In genomic region chr6:124996411-124996810, GRCh38 we compare ENCODE assay signal across 21 cellular contexts. TPM values are rescaled to one million over a fixed set of nuclear protein-coding genes. Genes with fewer than 3 reads are reported as not detected.
DNase-seq lines count a peak whose midpoint lies in the region; ATAC-seq, FAIRE-seq and TF ChIP-seq lines count a peak whose summit lies in the region.
"Had no signal": no experiment of that assay in that cellular context is flagged by ENCODE, and none has a peak within 500 bp of the region (broad histone marks: within the 10 kb centered on the region; RNA-seq: fewer than 3 reads in every experiment).

No MANE protein-coding gene starts in this region.

- peaks cover 18% of the 10 kb centered on the region for H3K36me3 Mint-ChIP-seq in nephron progenitor cell (ENCODE audit: low read depth)
- H3K36me3 Mint-ChIP-seq: CD4-positive, alpha-beta memory T cell had no signal

- H3K4me1 ChIP-seq in right lobe of liver (peaks cover 0 to 21% (median 3%) of the 10 kb centered on the region in 4 donors), HepG2 (ENCODE audit: insufficient read depth, low read length) (no peaks in the 10 kb centered on the region), parathyroid adenoma (peaks cover 34% of the 10 kb centered on the region), HAP-1 (peaks cover 5% of the 10 kb centered on the region)
- H3K4me1 ChIP-seq: BLaER1 had no signal

- intact Hi-C loops in right lobe of liver (cut with DNase I) (no loop called here), HepG2 (cut with micrococcal nuclease; ENCODE audit: unreplicated experiment) (no loop called here), left colon (cut with DNase I, micrococcal nuclease) (no loop called here)

- H3K9me3 ChIP-seq in right lobe of liver (no peaks in the 10 kb centered on the region), HepG2 (ENCODE audit: low read length) (no peaks in the 10 kb centered on the region), parathyroid adenoma (ENCODE audit: control insufficient read depth, low read length) (no peaks in the 10 kb centered on the region), HAP-1 (no peaks in the 10 kb centered on the region)
- H3K9me3 ChIP-seq: BLaER1 had no signal

- no peak overlapping the region for H3K27ac Mint-ChIP-seq in nephron progenitor cell
- H3K27ac Mint-ChIP-seq: CD14-positive monocyte; CD4-positive, alpha-beta memory T cell; GM23338 had no signal

- CTCF ChIA-PET in HepG2 (lab: Yijun Ruan, JAX; ENCODE audit: low intra/inter-chr PET ratio, low total read pairs): no interaction called here

- peak overlapping the region; percentile 28 to 66 (median 54) for H3K27ac ChIP-seq in right lobe of liver
- H3K27ac ChIP-seq in HepG2 (ENCODE audit: extremely low read length, insufficient read depth, low read length): no peak overlapping the region
- peak overlapping the region; percentile 81 for H3K27ac ChIP-seq in parathyroid adenoma
- H3K27ac ChIP-seq: BLaER1 had no signal

- H4K20me1 ChIP-seq in HepG2 (ENCODE audit: insufficient read depth, low read length): no peaks in the 10 kb centered on the region
- H4K20me1 ChIP-seq: BLaER1 had no signal

- DNase-seq in right lobe of liver: no peak
- DNase-seq in HepG2 (ENCODE audit: low spot score): no peak
- DNase-seq in NCI-H69 (lab: John Stamatoyannopoulos, UW): peak; percentile 18
- no peak for DNase-seq in left colon
- no peak for DNase-seq in mucosa of gallbladder (ENCODE audit: low spot score)
- DNase-seq in HAP-1 (ENCODE audit: low spot score in 2 of 2): no peak
- DNase-seq in nephron progenitor cell: no peak
- DNase-seq: AML-193; CD4-positive, alpha-beta memory T cell; DMS153; DMS79; GDM1 had no signal

- H3K9ac ChIP-seq in HepG2 (ENCODE audit: insufficient read depth, low read depth, low read length): no peak overlapping the region
- H3K9ac ChIP-seq in parathyroid adenoma: no peak overlapping the region
- H3K9ac ChIP-seq: BLaER1 had no signal

- H3K9me3 Mint-ChIP-seq in nephron progenitor cell: no peaks in the 10 kb centered on the region
- H3K9me3 Mint-ChIP-seq: CD14-positive monocyte; CD4-positive, alpha-beta memory T cell; GM23338 had no signal

- BruUV-seq in HepG2 (replicated peaks; lab: Mats Ljungman, UMichigan): no TSS peak

- no peak overlapping the region for H3K4me3 ChIP-seq in right lobe of liver
- no peak overlapping the region for H3K4me3 ChIP-seq in HepG2 (replicated peaks in 1 of 3; ENCODE audit: insufficient read depth in 1 of 3, low read depth in 2 of 3, low read length in 3 of 3)
- H3K4me3 ChIP-seq in parathyroid adenoma (ENCODE audit: low read depth, low read length): no peak overlapping the region
- no peak overlapping the region for H3K4me3 ChIP-seq in HAP-1
- H3K4me3 ChIP-seq: BLaER1, GM23338 had no signal

- POLR2A ChIA-PET in HepG2 (lab: Yijun Ruan, JAX): no interaction called here

- TF ChIP-seq POLR2A in right lobe of liver (IDR thresholded peaks at IDR 0.05) (no peak), HepG2 (IDR thresholded peaks at IDR 0.05; ENCODE audit: insufficient read depth in 1 of 2, low read depth in 2 of 2, low read length in 2 of 2) (no peak)

- peaks cover 2% of the 10 kb centered on the region for H3K27me3 Mint-ChIP-seq in nephron progenitor cell (ENCODE audit: low read depth, poor library complexity)

- TF ChIP-seq CTCF in right lobe of liver (IDR thresholded peaks at IDR 0.05): no peak
- TF ChIP-seq CTCF in HepG2 (CRISPR knock-in tag; IDR thresholded peaks at IDR 0.05): no peak
- no peak for TF ChIP-seq CTCF in parathyroid adenoma (IDR thresholded peaks at IDR 0.05)
- TF ChIP-seq CTCF in nephron progenitor cell (IDR thresholded peaks at IDR 0.05): no peak

- H3K4me1 Mint-ChIP-seq in nephron progenitor cell: peaks cover 50% of the 10 kb centered on the region
- H3K4me1 Mint-ChIP-seq: CD4-positive, alpha-beta memory T cell had no signal

- H3K36me3 ChIP-seq in right lobe of liver: no peaks in the 10 kb centered on the region
- H3K36me3 ChIP-seq in HepG2 (replicated peaks in 1 of 2; ENCODE audit: control insufficient read depth in 1 of 2, insufficient read depth in 2 of 2, low read length in 2 of 2): no peaks in the 10 kb centered on the region
- no peaks in the 10 kb centered on the region for H3K36me3 ChIP-seq in parathyroid adenoma (ENCODE audit: control insufficient read depth, insufficient read depth, low read length)
- H3K36me3 ChIP-seq in HAP-1 (replicated peaks): no peaks in the 10 kb centered on the region
- H3K36me3 ChIP-seq: BLaER1 had no signal

- no peak overlapping the region for H3K4me3 Mint-ChIP-seq in nephron progenitor cell
- H3K4me3 Mint-ChIP-seq: CD14-positive monocyte; CD4-positive, alpha-beta memory T cell; GM23338 had no signal

- FAIRE-seq in HepG2 (lab: Jason Lieb, UNC): no peak
- FAIRE-seq: GM12892, GM18507, H54 had no signal

- no peak for TF ChIP-seq RAD21 in HepG2 (CRISPR knock-in tag; IDR thresholded peaks at IDR 0.05)

- in situ Hi-C loops in HepG2 (cut with HindIII; ENCODE audit: extremely low pct_ligation_motif_present, low pct_unique_long_range_greater_than_20kb) (no loop called here), HAP-1 (cut with MboI; ENCODE audit: low sequenced_read_pairs) (no loop called here)

- H2AFZ ChIP-seq in HepG2 (ENCODE audit: low read length): no peak overlapping the region
- no peak overlapping the region for H2AFZ ChIP-seq in parathyroid adenoma
- H2AFZ ChIP-seq: GM23338 had no signal

- H3K27me3 ChIP-seq in right lobe of liver (no peaks in the 10 kb centered on the region), HepG2 (ENCODE audit: control insufficient read depth in 1 of 2, insufficient read depth in 2 of 2, low read length in 2 of 2) (no peaks in the 10 kb centered on the region), parathyroid adenoma (ENCODE audit: control insufficient read depth, insufficient read depth, low read length) (no peaks in the 10 kb centered on the region), HAP-1 (ENCODE audit: low read depth) (no peaks in the 10 kb centered on the region)
- H3K27me3 ChIP-seq: BLaER1 had no signal

- H3K4me2 ChIP-seq in HepG2 (ENCODE audit: low read depth, low read length) (no peak overlapping the region), parathyroid adenoma (ENCODE audit: low read length) (peak overlapping the region; percentile 50)
- H3K4me2 ChIP-seq: BLaER1, GM23338 had no signal

- no peaks in the 10 kb centered on the region for H3K79me2 ChIP-seq in HepG2 (ENCODE audit: insufficient read depth, low read length)
- peaks cover 18% of the 10 kb centered on the region for H3K79me2 ChIP-seq in parathyroid adenoma

- ATAC-seq in right lobe of liver (peak in 3 of 4 donors; percentile 38 to 52 (median 41)), HepG2 (no peak), left colon (peak; percentile 59)
- ATAC-seq: GM23338, HCT116 had no signal

- TF ChIP-seq EP300 in HepG2 (IDR thresholded peaks at IDR 0.05; ENCODE audit: low read depth in 2 of 2, low read length in 2 of 2) (no peak), HepG2 (CRISPR knock-in tag; IDR thresholded peaks at IDR 0.05; ENCODE audit: borderline replicate concordance) (no peak)

TF ChIP-seq in HepG2, 621 proteins besides CTCF, POLR2A, EP300 and RAD21 (continues in another document):
- no peak for TF ChIP-seq PHF21A (CRISPR knock-in tag; IDR thresholded peaks at IDR 0.05)
- TF ChIP-seq MIER3 (CRISPR knock-in tag; IDR thresholded peaks at IDR 0.05; ENCODE audit: borderline replicate concordance): no peak
- no peak for TF ChIP-seq NFYC (CRISPR knock-in tag; IDR thresholded peaks at IDR 0.05)
- no peak for TF ChIP-seq RBAK (CRISPR knock-in tag; IDR thresholded peaks at IDR 0.05)
- no peak for TF ChIP-seq ZNF746 (CRISPR knock-in tag; IDR thresholded peaks at IDR 0.05)

RNA-seq across cellular contexts. Expression of gene RNF217, which starts 34.2 kb away (rescaled TPM):
- total RNA-seq in right lobe of liver: 10 to 100 TPM in 5 of 6 experiments, 1 to 10 TPM in 1; 9.8 to 20.7 (median 14.3) TPM
- 1.2 and 2.2 TPM in 2 replicates for total RNA-seq in HepG2 (2016; rRNA removed; fragmentation: Illumina TruSeq; extraction: Trizol)
- 1.1 TPM in 2 replicates for total RNA-seq in HepG2 (2016; cell fraction: cytosol; rRNA removed; fragmentation: Illumina TruSeq; extraction: Trizol; ENCODE audit: low read depth)
- 2.3 and 3.0 TPM in 2 replicates for total RNA-seq in HepG2 (2016; cell fraction: insoluble cytoplasmic fraction; rRNA removed; fragmentation: Illumina TruSeq; extraction: Trizol)
- total RNA-seq in HepG2 (2016; cell fraction: membrane; rRNA removed; fragmentation: Illumina TruSeq; extraction: Trizol): 1.4 TPM in 2 replicates
- total RNA-seq in HepG2 (2016; cell fraction: nucleus; rRNA removed; fragmentation: Illumina TruSeq; extraction: Trizol): 2.8 and 3.1 TPM in 2 replicates
- 1.9 and 2.4 TPM in 2 replicates for polyA plus RNA-seq in HepG2 (2011; rRNA removed)
- 0.67 and 0.81 TPM in 2 replicates for polyA plus RNA-seq in HepG2 (2011; cell fraction: cytosol; rRNA removed)
- polyA plus RNA-seq in HepG2 (2011; cell fraction: nucleus; rRNA removed): 9.2 and 10.0 TPM in 2 replicates
- 1.4 and 1.6 TPM in 2 replicates for polyA plus RNA-seq in HepG2 (2012)
- polyA plus RNA-seq in HepG2 (2016; cell fraction: cytosol; fragmentation: Illumina TruSeq; extraction: Trizol; ENCODE audit: low read depth): 0.18 and 0.36 TPM in 2 replicates
- 0.72 and 0.83 TPM in 2 replicates for polyA plus RNA-seq in HepG2 (2016; cell fraction: insoluble cytoplasmic fraction; fragmentation: Illumina TruSeq; extraction: Trizol; ENCODE audit: low read depth)
- 0.69 and 0.73 TPM in 2 replicates for polyA plus RNA-seq in HepG2 (2016; cell fraction: membrane; fragmentation: Illumina TruSeq; extraction: Trizol; ENCODE audit: low read depth)
- 3.2 and 4.7 TPM in 2 replicates for polyA plus RNA-seq in HepG2 (2016; cell fraction: nucleus; fragmentation: Illumina TruSeq; extraction: Trizol; ENCODE audit: insufficient read depth, low read depth)
- polyA minus RNA-seq in HepG2 (2011; rRNA and poly(A)+ RNA removed; ENCODE audit: low replicate concordance): 2.2 and 14.0 TPM in 2 replicates
- polyA minus RNA-seq in HepG2 (2011; cell fraction: cytosol; rRNA and poly(A)+ RNA removed): 1.5 and 7.3 TPM in 2 replicates
- 9.5 and 10.7 TPM in 2 replicates for polyA minus RNA-seq in HepG2 (2011; cell fraction: nucleus; rRNA and poly(A)+ RNA removed)
- 10 to 100 TPM in 1 of 2 donors, 1 to 10 TPM in 1; 8.6 to 15.5 TPM for total RNA-seq in left colon
- 32.1 TPM for total RNA-seq in mucosa of gallbladder
- total RNA-seq: HT-29 had no signal
